17 cellular contexts compared by ENCODE assay signal in the genomic region with DNA sequence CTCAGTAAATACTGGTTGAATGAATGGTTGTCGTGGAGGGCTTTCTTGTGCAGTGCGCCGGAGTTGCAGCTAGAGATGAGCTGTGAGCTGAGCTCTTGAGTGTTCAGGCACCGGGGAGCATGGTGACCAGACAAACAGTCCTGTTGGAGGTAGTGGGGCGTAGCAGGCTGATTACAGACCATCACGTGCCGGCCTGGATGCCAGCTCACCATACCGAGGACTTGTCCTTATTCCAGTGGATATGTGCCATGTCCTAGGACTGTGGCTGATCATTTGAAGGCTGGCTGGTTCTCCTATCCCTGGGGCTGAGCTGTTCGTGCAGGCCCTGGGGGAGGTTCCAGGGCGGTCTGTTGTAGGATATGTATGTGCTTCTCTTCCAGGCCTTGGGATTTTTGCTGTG. TPM values are rescaled to one million over a fixed set of nuclear protein-coding genes. Genes with fewer than 3 reads are reported as not detected.
DNase-seq lines count a peak whose midpoint lies in the region; ATAC-seq and TF ChIP-seq lines count a peak whose summit lies in the region.
"Had no signal": no experiment of that assay in that cellular context is flagged by ENCODE, and none has a peak within 500 bp of the region (broad histone marks: within the 10 kb centered on the region; RNA-seq: fewer than 3 reads in every experiment).

No MANE protein-coding gene starts in this region.

- H3K4me3 ChIP-seq in Karpas-422 (ENCODE audit: low read length) (no peak overlapping the region), gastroesophageal sphincter (no peak overlapping the region), psoas muscle (no peak overlapping the region)
- H3K4me3 ChIP-seq: cardiac muscle cell, MG63, mucosa of descending colon, transverse colon had no signal

- no peaks in the 10 kb centered on the region for H3K27me3 ChIP-seq in Karpas-422 (ENCODE audit: low read length)
- H3K27me3 ChIP-seq in gastroesophageal sphincter = no peaks in the 10 kb centered on the region
- H3K27me3 ChIP-seq in psoas muscle (ENCODE audit: insufficient read depth in 3 of 3, low read length in 2 of 3) = no peaks in the 10 kb centered on the region
- H3K27me3 ChIP-seq: cardiac muscle cell, MG63, transverse colon had no signal

- intact Hi-C loops in psoas muscle (cut with DNase I) = loop anchor here in 1 of 2 donors (10.0 kb wide), 1 partner anchor 45 kb away; no protein-coding TSS in a partner anchor

- WGBS in gastroesophageal sphincter (ENCODE audit: low coverage in 1 of 2), 2 donors = 63 to 94% methylated on average over 8 of the region's 10 CpGs
- WGBS in psoas muscle, 3 donors = 42 to 56% (median 45%) methylated on average over 10 of the region's 10 CpGs

- H3K9ac ChIP-seq in Karpas-422 (ENCODE audit: low read length) = no peak overlapping the region

- H3K9me3 ChIP-seq in Karpas-422 (ENCODE audit: low read length) (no peaks in the 10 kb centered on the region), gastroesophageal sphincter (no peaks in the 10 kb centered on the region), psoas muscle (no peaks in the 10 kb centered on the region)
- H3K9me3 ChIP-seq: MG63, mucosa of descending colon, transverse colon had no signal

- TF ChIP-seq EP300 in gastroesophageal sphincter (IDR thresholded peaks at IDR 0.05) = no peak

- H2AFZ ChIP-seq in Karpas-422 (ENCODE audit: low read length) = no peak overlapping the region

- ATAC-seq in gastroesophageal sphincter = peak; percentile 37
- peak; percentile 78 to 93 (median 89) for ATAC-seq in psoas muscle
- no peak for ATAC-seq in GM18517 (IDR thresholded peaks at IDR 0.05; ENCODE audit: unreplicated experiment)
- ATAC-seq: mucosa of descending colon had no signal

- 0 out of 2 replicates have a peak, but pooled peaks cover 3% of the 10 kb centered on the region for H3K36me3 ChIP-seq in Karpas-422 (ENCODE audit: insufficient read depth, low read length)
- peaks cover 0 to 48% of the 10 kb centered on the region in 2 donors for H3K36me3 ChIP-seq in gastroesophageal sphincter
- peaks cover 0 to 8% of the 10 kb centered on the region in 2 donors for H3K36me3 ChIP-seq in psoas muscle (ENCODE audit: insufficient read depth in 1 of 2, low read depth in 1 of 2)
- H3K36me3 ChIP-seq: cardiac muscle cell had no signal

- TF ChIP-seq CTCF in gastroesophageal sphincter (IDR thresholded peaks at IDR 0.05) (no peak), psoas muscle (IDR thresholded peaks at IDR 0.05) (no peak)

- no peak overlapping the region for H3K4me2 ChIP-seq in Karpas-422 (ENCODE audit: low read depth, low read length, poor library complexity, severe bottlenecking)

- H4K20me1 ChIP-seq in Karpas-422 (ENCODE audit: insufficient read depth, low read depth, low read length) = no peaks in the 10 kb centered on the region

- DNase-seq in NCI-H2029 (lab: John Stamatoyannopoulos, UW) = peak; percentile 20
- no peak for DNase-seq in NCI-H2029 treated with DMSO at 0.1 percent for 48 hours (lab: John Stamatoyannopoulos, UW)
- DNase-seq in Karpas-422 = no peak
- peak; percentile 52 to 87 for DNase-seq in psoas muscle
- DNase-seq in DMS79 (lab: John Stamatoyannopoulos, UW) = no peak
- no peak for DNase-seq in UCSD-AML1 (lab: John Stamatoyannopoulos, UW; ENCODE audit: unreplicated experiment)
- DNase-seq: activated naive CD8-positive, alpha-beta T cell treated with anti-CD3 and anti-CD28 coated beads for 36 hours; MG63; mucosa of descending colon; NCI-H2081; NCI-H774; SHP77; transverse colon had no signal

- H3K4me1 ChIP-seq in Karpas-422 (ENCODE audit: low read length) (peaks cover 28% of the 10 kb centered on the region), gastroesophageal sphincter (peaks cover 0 to 75% (median 8%) of the 10 kb centered on the region in 3 donors), psoas muscle (peaks cover 36% of the 10 kb centered on the region)

- H3K9me2 ChIP-seq in Karpas-422 (replicated peaks; ENCODE audit: insufficient read depth, low read length) = no peaks in the 10 kb centered on the region

- H3K79me2 ChIP-seq in Karpas-422 (ENCODE audit: low read length) = peaks cover 46% of the 10 kb centered on the region

- TF ChIP-seq POLR2A in gastroesophageal sphincter (IDR thresholded peaks at IDR 0.05) = no peak

- peak overlapping the region; percentile 87; the same call in 1 of the 2 replicates for H3K27ac ChIP-seq in Karpas-422 (ENCODE audit: low read length)
- peak overlapping the region; percentile 31 to 81 (median 71) for H3K27ac ChIP-seq in gastroesophageal sphincter
- peak overlapping the region; percentile 76 for H3K27ac ChIP-seq in psoas muscle
- H3K27ac ChIP-seq: 22Rv1, cardiac muscle cell, transverse colon had no signal

RNA-seq across cellular contexts. Expression of a gene that starts 60.0 kb away (rescaled TPM):
- 23.6 and 28.3 TPM in 2 replicates for total RNA-seq in Karpas-422 (2014; rRNA removed; shearing (Covaris generic); ENCODE audit: low replicate concordance)
- total RNA-seq in gastroesophageal sphincter (100 to 1,000 TPM in 1 of 4 donors, 10 to 100 TPM in 3; 50.8 to 122 (median 63.1) TPM), psoas muscle (10 to 100 TPM; 19.5 to 36.5 (median 30.3) TPM)
- 10 to 100 TPM in 2 of 3 donors, 1 to 10 TPM in 1; 7.4 to 20.5 (median 15.1) TPM for polyA plus RNA-seq in psoas muscle

Comparison
In these comparisons a context has a peak if more than half of its experiments do, and no peak if none do; other contexts are left out.
1. DNase-seq: peak in NCI-H2029 (single experiment) and psoas muscle (2 of 2); none in NCI-H2029 treated with DMSO at 0.1 percent for 48 hours (single experiment), Karpas-422 (single experiment), DMS79 (single experiment) and UCSD-AML1 (single experiment).
2. Peak in every context shown above with its lines, with median percentiles within 50 percentile points of each other: H3K27ac ChIP-seq.